In genomic region chr18:23259701-23260661, GRCh38 we compare ENCODE assay signal across 8 cellular contexts.
DNase-seq lines count a peak whose midpoint lies in the region; ATAC-seq and TF ChIP-seq lines count a peak whose summit lies in the region.

No MANE protein-coding gene starts in this region.

- no peaks in the 10 kb centered on the region for H3K36me3 Mint-ChIP-seq in activated naive CD8-positive, alpha-beta T cell treated with anti-CD3 and anti-CD28 coated beads, Interleukin-2, amount 50 U/mL, for 24 hours (ENCODE audit: low read depth)
- H3K36me3 Mint-ChIP-seq in progenitor cell of endocrine pancreas (ENCODE audit: insufficient read depth): peaks cover under 1% of the 10 kb centered on the region

- peak; percentile 38 to 47 for DNase-seq in AML-193 (lab: John Stamatoyannopoulos, UW)
- peak; percentile 32 for DNase-seq in NCI-H2227 treated with DMSO at 0.1 percent for 48 hours (lab: John Stamatoyannopoulos, UW)
- DNase-seq in activated naive CD8-positive, alpha-beta T cell treated with anti-CD3 and anti-CD28 coated beads, Interleukin-2, amount 50 U/mL, for 24 hours: peak; percentile 29
- DNase-seq in heart left ventricle: peak; percentile 76 to 85 (median 81)
- DNase-seq in progenitor cell of endocrine pancreas (ENCODE audit: low spot score, unreplicated experiment): peak; percentile 29

- no peaks in the 10 kb centered on the region for H3K27me3 ChIP-seq in heart left ventricle

- no peak for TF ChIP-seq POLR2A in heart left ventricle (IDR thresholded peaks at IDR 0.05)

- H3K9me3 ChIP-seq in heart left ventricle: no peaks in the 10 kb centered on the region

- H3K4me1 ChIP-seq in heart left ventricle: peaks cover 8 to 40% (median 20%) of the 10 kb centered on the region in 12 donors

- peak overlapping the region in 10 of 12 donors; percentile 16 to 47 (median 26) for H3K4me3 ChIP-seq in heart left ventricle

- peak overlapping the region; percentile 66 for H3K4me3 Mint-ChIP-seq in activated naive CD8-positive, alpha-beta T cell treated with anti-CD3 and anti-CD28 coated beads, Interleukin-2, amount 50 U/mL, for 24 hours
- H3K4me3 Mint-ChIP-seq in progenitor cell of endocrine pancreas (ENCODE audit: low read depth): peak overlapping the region; percentile 27

- no peaks in the 10 kb centered on the region for H3K9me3 Mint-ChIP-seq in activated naive CD8-positive, alpha-beta T cell treated with anti-CD3 and anti-CD28 coated beads, Interleukin-2, amount 50 U/mL, for 24 hours
- H3K9me3 Mint-ChIP-seq in progenitor cell of endocrine pancreas (ENCODE audit: low read depth): no peaks in the 10 kb centered on the region

- H3K36me3 ChIP-seq in heart left ventricle: peaks cover 0 to 9% (median 0%) of the 10 kb centered on the region in 9 donors

- H3K4me1 Mint-ChIP-seq in activated naive CD8-positive, alpha-beta T cell treated with anti-CD3 and anti-CD28 coated beads, Interleukin-2, amount 50 U/mL, for 24 hours: peaks cover 38% of the 10 kb centered on the region
- peaks cover 20% of the 10 kb centered on the region for H3K4me1 Mint-ChIP-seq in progenitor cell of endocrine pancreas (ENCODE audit: low read depth)

- ATAC-seq in GM18502 (IDR thresholded peaks at IDR 0.05; ENCODE audit: poor library complexity, unreplicated experiment) (peak; percentile 69), HG03064 (IDR thresholded peaks at IDR 0.05; ENCODE audit: low read depth, unreplicated experiment) (peak; percentile 57), heart left ventricle (peak; percentile 76 to 90 (median 83)), HG03439 (IDR thresholded peaks at IDR 0.05; ENCODE audit: unreplicated experiment) (no peak)
- ATAC-seq in activated naive CD8-positive, alpha-beta T cell treated with anti-CD3 and anti-CD28 coated beads, Interleukin-2, amount 50 U/mL, for 24 hours: peak; percentile 69

- peak overlapping the region; percentile 25 to 86 (median 67) for H3K27ac ChIP-seq in heart left ventricle

- intact Hi-C loops in heart left ventricle (cut with DNase I): loop anchor here in 3 of 10 donors (5.0 to 10.0 kb wide), 2 partner anchors 102 to 125 kb away; partner anchors contain the start of gene CABLES1 (in 2 of the 3)

- WGBS in heart left ventricle, 4 donors: 12 to 18% (median 17%) methylated on average over 21 of the region's 21 CpGs

- H3K27me3 Mint-ChIP-seq in activated naive CD8-positive, alpha-beta T cell treated with anti-CD3 and anti-CD28 coated beads, Interleukin-2, amount 50 U/mL, for 24 hours: no peaks in the 10 kb centered on the region
- no peaks in the 10 kb centered on the region for H3K27me3 Mint-ChIP-seq in progenitor cell of endocrine pancreas

- peak overlapping the region; percentile 87 for H3K27ac Mint-ChIP-seq in activated naive CD8-positive, alpha-beta T cell treated with anti-CD3 and anti-CD28 coated beads, Interleukin-2, amount 50 U/mL, for 24 hours
- H3K27ac Mint-ChIP-seq in progenitor cell of endocrine pancreas: peak overlapping the region; percentile 83

- TF ChIP-seq CTCF in heart left ventricle (IDR thresholded peaks at IDR 0.05): no peak
- no peak for TF ChIP-seq CTCF in progenitor cell of endocrine pancreas (IDR thresholded peaks at IDR 0.05; ENCODE audit: unreplicated experiment)

Comparison
In these comparisons a context has a peak if more than half of its experiments do, and no peak if none do; other contexts are left out.
1. DNase-seq: peak in every context shown above with its lines; median percentile 81 in heart left ventricle; 42 in AML-193; 32 in NCI-H2227 treated with DMSO at 0.1 percent for 48 hours; 29 in activated naive CD8-positive, alpha-beta T cell treated with anti-CD3 and anti-CD28 coated beads, Interleukin-2, amount 50 U/mL, for 24 hours; 29 in progenitor cell of endocrine pancreas.